In genomic region chr11:95154514-95154913, GRCh38 we compare ENCODE assay signal across 8 cellular contexts.
DNase-seq lines count a peak whose midpoint lies in the region; ATAC-seq and TF ChIP-seq lines count a peak whose summit lies in the region.

No MANE protein-coding gene starts in this region.

- H3K4me1 Mint-ChIP-seq in T-helper 2 cell treated with Interferon-gamma antibody and Interleukin-4, amounts not matched to agents 5 μg/mL and 100 μg/mL, for 36 hours (ENCODE audit: low read depth): peaks cover 37% of the 10 kb centered on the region
- peaks cover 43% of the 10 kb centered on the region for H3K4me1 Mint-ChIP-seq in mesothelial cell of epicardium

- H3K79me2 ChIP-seq in mammary epithelial cell (ENCODE audit: insufficient read depth, low read length): no peaks in the 10 kb centered on the region

- in situ Hi-C loops in mammary epithelial cell (cut with MboI; ENCODE audit: low sequenced_read_pairs in 2 of 2): loop anchor here (5.0 to 10.0 kb wide), 4 partner anchors 550 to 1270 kb away; no protein-coding TSS in a partner anchor

- no peaks in the 10 kb centered on the region for H3K9me3 ChIP-seq in mammary epithelial cell (replicated peaks; ENCODE audit: insufficient read depth, low read length)
- no peaks in the 10 kb centered on the region for H3K9me3 ChIP-seq in tibial nerve
- H3K9me3 ChIP-seq in aorta (ENCODE audit: control insufficient read depth, low read length): no peaks in the 10 kb centered on the region

- no peak overlapping the region for H3K4me2 ChIP-seq in mammary epithelial cell (ENCODE audit: insufficient read depth, low read depth, low read length)

- no peaks in the 10 kb centered on the region for H3K36me3 ChIP-seq in mammary epithelial cell (ENCODE audit: insufficient read depth, low read length)
- no peaks in the 10 kb centered on the region for H3K36me3 ChIP-seq in tibial nerve
- H3K36me3 ChIP-seq in aorta (ENCODE audit: control insufficient read depth in 1 of 2, insufficient read depth in 2 of 2, low read length in 1 of 2): no peaks in the 10 kb centered on the region

- H3K9ac ChIP-seq in mammary epithelial cell (ENCODE audit: insufficient read depth, low read length): no peak overlapping the region

- no peaks in the 10 kb centered on the region for H3K9me3 Mint-ChIP-seq in T-helper 2 cell treated with Interferon-gamma antibody and Interleukin-4, amounts not matched to agents 5 μg/mL and 100 μg/mL, for 36 hours
- peaks cover 5% of the 10 kb centered on the region for H3K9me3 Mint-ChIP-seq in mesothelial cell of epicardium

- H3K4me1 ChIP-seq in mammary epithelial cell (ENCODE audit: insufficient read depth, low read length) (peaks cover 35% of the 10 kb centered on the region), tibial nerve (peaks cover 0 to 55% (median 35%) of the 10 kb centered on the region in 4 donors), aorta (ENCODE audit: control insufficient read depth in 1 of 2, insufficient read depth in 2 of 2, low read length in 2 of 2) (peaks cover 0 to 2% of the 10 kb centered on the region in 2 donors)

- no peak for ATAC-seq in aorta (ENCODE audit: low FRiP score)

- H3K27me3 Mint-ChIP-seq in T-helper 2 cell treated with Interferon-gamma antibody and Interleukin-4, amounts not matched to agents 5 μg/mL and 100 μg/mL, for 36 hours (ENCODE audit: low read depth): no peaks in the 10 kb centered on the region
- H3K27me3 Mint-ChIP-seq in mesothelial cell of epicardium (ENCODE audit: low read depth): no peaks in the 10 kb centered on the region

- H4K20me1 ChIP-seq in mammary epithelial cell (ENCODE audit: insufficient read depth, low read length): no peaks in the 10 kb centered on the region

- H3K27ac ChIP-seq in mammary epithelial cell (ENCODE audit: insufficient read depth, low read depth, low read length) (no peak overlapping the region), tibial nerve (peak overlapping the region in 1 of 4 donors; percentile 71), aorta (ENCODE audit: low read depth in 1 of 2, low read length in 2 of 2) (no peak overlapping the region)

- H3K4me3 Mint-ChIP-seq in T-helper 2 cell treated with Interferon-gamma antibody and Interleukin-4, amounts not matched to agents 5 μg/mL and 100 μg/mL, for 36 hours: no peak overlapping the region
- H3K4me3 Mint-ChIP-seq in mesothelial cell of epicardium: no peak overlapping the region

- no peak for TF ChIP-seq POLR2A in tibial nerve (IDR thresholded peaks at IDR 0.05)

- intact Hi-C loops in mammary epithelial cell (cut with micrococcal nuclease) (loop anchor here (1.0 to 2.0 kb wide), 5 partner anchors 76 to 1272 kb away; partner anchors contain the start of gene SESN3), aorta (cut with DNase I) (loop anchor here (5.0 to 10.0 kb wide), 4 partner anchors 180 to 548 kb away; partner anchors contain the start of genes CWC15 (in 1 of the 2) and KDM4D (in 1 of the 2))

- dilution Hi-C loops in mammary epithelial cell (cut with HindIII; ENCODE audit: low sequenced_read_pairs): loop anchor here (5.0 kb wide), 1 partner anchor 558 kb away; no protein-coding TSS in a partner anchor

- H3K27ac Mint-ChIP-seq in T-helper 2 cell treated with Interferon-gamma antibody and Interleukin-4, amounts not matched to agents 5 μg/mL and 100 μg/mL, for 36 hours: no peak overlapping the region
- H3K27ac Mint-ChIP-seq in mesothelial cell of epicardium: no peak overlapping the region

- CTCF ChIA-PET in mammary epithelial cell (lab: Charles Lee; ENCODE audit: low non-redundant PET): interaction anchor here (0.6 to 1.0 kb wide), 7 partner anchors 77 to 1271 kb away, joined by 3 to 16 read pairs (median 3); partner anchors contain the start of genes FAM76B and SESN3

- BruUV-seq in mammary epithelial cell (replicated peaks; lab: Mats Ljungman, UMichigan): no TSS peak

- no peak overlapping the region for H2AFZ ChIP-seq in mammary epithelial cell (ENCODE audit: low read depth, low read length)

- peak in 1 of 2 donors; percentile 45 for TF ChIP-seq EP300 in tibial nerve (IDR thresholded peaks at IDR 0.05)

- peak; percentile 74 for DNase-seq in activated CD8-positive, alpha-beta memory T cell treated with anti-CD3 and anti-CD28 coated beads for 24 hours
- no peak for DNase-seq in activated CD8-positive, alpha-beta memory T cell treated with anti-CD3 and anti-CD28 coated beads, Interleukin-2, amount 50 U/mL, for 48 hours
- DNase-seq in NCI-H1105 (lab: John Stamatoyannopoulos, UW) (peak; percentile 55), mammary epithelial cell (peak; percentile 62), mesothelial cell of epicardium (ENCODE audit: low spot score in 2 of 2, unreplicated experiment in 2 of 2) (no peak), tibial nerve (ENCODE audit: low spot score in 2 of 2) (peak in 1 of 2 donors; percentile 43), aorta (no peak)
- peak; percentile 44 for DNase-seq in T-helper 2 cell treated with Interferon-gamma antibody and Interleukin-4, amounts not matched to agents 5 μg/mL and 100 μg/mL, for 36 hours (ENCODE audit: low spot score)

- H3K27me3 ChIP-seq in mammary epithelial cell (ENCODE audit: insufficient read depth, low read length) (no peaks in the 10 kb centered on the region), tibial nerve (no peaks in the 10 kb centered on the region), aorta (ENCODE audit: control insufficient read depth in 1 of 2, insufficient read depth in 2 of 2, low read length in 1 of 2) (no peaks in the 10 kb centered on the region)

- H3K36me3 Mint-ChIP-seq in T-helper 2 cell treated with Interferon-gamma antibody and Interleukin-4, amounts not matched to agents 5 μg/mL and 100 μg/mL, for 36 hours (ENCODE audit: low read depth): no peaks in the 10 kb centered on the region
- no peaks in the 10 kb centered on the region for H3K36me3 Mint-ChIP-seq in mesothelial cell of epicardium

- TF ChIP-seq CTCF in mammary epithelial cell (conservative IDR thresholded peaks at IDR 0.05 in 1 of 2, IDR thresholded peaks at IDR 0.05 in 1 of 2; ENCODE audit: extremely low read depth in 1 of 2, insufficient read depth in 1 of 2, low read depth in 1 of 2, low read length in 2 of 2) (peak; percentile 66 to 83), mesothelial cell of epicardium (IDR thresholded peaks at IDR 0.05; ENCODE audit: unreplicated experiment) (peak; percentile 44), tibial nerve (IDR thresholded peaks at IDR 0.05) (peak; percentile 38 to 65 (median 49))

- H3K4me3 ChIP-seq in mammary epithelial cell (replicated peaks in 1 of 3; ENCODE audit: insufficient read depth in 1 of 3, low read depth in 2 of 3, low read length in 3 of 3) (no peak overlapping the region), tibial nerve (no peak overlapping the region), aorta (ENCODE audit: low read length in 2 of 2) (no peak overlapping the region)

Comparison
In these comparisons a context has a peak if more than half of its experiments do, and no peak if none do; other contexts are left out.
1. DNase-seq: peak in activated CD8-positive, alpha-beta memory T cell treated with anti-CD3 and anti-CD28 coated beads for 24 hours (single experiment), NCI-H1105 (single experiment), T-helper 2 cell treated with Interferon-gamma antibody and Interleukin-4, amounts not matched to agents 5 μg/mL and 100 μg/mL, for 36 hours (single experiment) and mammary epithelial cell (single experiment); none in activated CD8-positive, alpha-beta memory T cell treated with anti-CD3 and anti-CD28 coated beads, Interleukin-2, amount 50 U/mL, for 48 hours (single experiment), mesothelial cell of epicardium (0 of 2) and aorta (0 of 2).
2. Peak in every context shown above with its lines, with median percentiles within 50 percentile points of each other: CTCF ChIP-seq.